ENCODE assay signal across 31 cellular contexts in the genomic region with DNA sequence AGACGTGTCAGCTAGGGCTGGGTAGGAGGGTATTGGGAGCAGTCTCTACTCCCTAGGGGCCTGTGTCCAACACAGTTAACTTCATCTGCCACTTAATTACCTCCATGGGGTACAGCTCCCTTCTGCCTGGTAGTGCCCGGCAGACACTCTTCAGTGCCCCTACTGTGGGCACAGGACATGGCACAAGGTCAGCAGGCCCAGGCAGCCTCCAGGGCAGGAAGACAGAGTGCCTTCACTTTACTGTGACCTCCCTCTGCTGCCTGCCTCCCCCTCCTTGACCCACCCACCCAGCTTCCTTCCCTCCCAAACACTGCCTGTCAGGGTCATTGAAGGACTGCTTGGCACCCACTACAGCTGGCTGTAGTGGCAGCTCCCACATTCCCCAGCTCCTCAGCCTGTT. TPM values are rescaled to one million over a fixed set of nuclear protein-coding genes. Genes with fewer than 3 reads are reported as not detected.
"Had no signal": no experiment of that assay in that cellular context is flagged by ENCODE, and none has a peak within 500 bp of the region (broad histone marks: within the 10 kb centered on the region; RNA-seq: fewer than 3 reads in every experiment).

No MANE protein-coding gene starts in this region.

- ATAC-seq: natural killer cell; psoas muscle; right cardiac atrium; right lobe of liver; stimulated activated memory B cell treated with anti-CD40 and anti-IgM and Interleukin-4, amounts not matched to agents 10 μg/mL and 1 μg/mL and 100 μg/mL, for 72 hours; stimulated activated naive CD8-positive, alpha-beta T cell treated with anti-CD3 and anti-CD28 coated beads, Interleukin-15, amount 100 ng/mL, for 72 hours; stimulated activated naive CD8-positive, alpha-beta T cell treated with anti-CD3 and anti-CD28 coated beads, Interleukin-15, Interleukin-2, amounts not matched to agents 100 U/mL and 50 U/mL, for 24 hours had no signal

- H3K27ac Mint-ChIP-seq: naive B cell; nephron; neural progenitor cell; progenitor cell of endocrine pancreas; stimulated activated memory B cell treated with anti-CD40 and anti-IgM and Interleukin-4, amounts not matched to agents 10 μg/mL and 1 μg/mL and 100 μg/mL, for 72 hours had no signal

- H3K27me3 Mint-ChIP-seq: naive B cell; progenitor cell of endocrine pancreas; stimulated activated memory B cell treated with anti-CD40 and anti-IgM and Interleukin-4, amounts not matched to agents 10 μg/mL and 1 μg/mL and 100 μg/mL, for 72 hours; stimulated activated naive CD8-positive, alpha-beta T cell treated with anti-CD3 and anti-CD28 coated beads, Interleukin-15, amount 100 ng/mL, for 72 hours had no signal

- H3K9me3 Mint-ChIP-seq: naive B cell; natural killer cell; nephron; neural progenitor cell; stimulated activated memory B cell treated with anti-CD40 and anti-IgM and Interleukin-4, amounts not matched to agents 10 μg/mL and 1 μg/mL and 100 μg/mL, for 72 hours; stimulated activated naive CD8-positive, alpha-beta T cell treated with anti-CD3 and anti-CD28 coated beads, Interleukin-15, amount 100 ng/mL, for 72 hours had no signal

- H3K9me3 ChIP-seq: neutrophil, ovary, psoas muscle, right lobe of liver, sigmoid colon, suprapubic skin, testis, tibial nerve, upper lobe of left lung, vagina had no signal

- H2AFZ ChIP-seq: neural progenitor cell, parathyroid adenoma had no signal

- H3K4me3 ChIP-seq: neural progenitor cell, ovary, psoas muscle, right lobe of liver, sigmoid colon, suprapubic skin, testis, tibial nerve, upper lobe of left lung, vagina had no signal

- H3K4me1 Mint-ChIP-seq: nephron; stimulated activated memory B cell treated with anti-CD40 and anti-IgM and Interleukin-4, amounts not matched to agents 10 μg/mL and 1 μg/mL and 100 μg/mL, for 72 hours had no signal

- DNase-seq: naive B cell; natural killer cell; nucleus accumbens; ovary; posterior cingulate gyrus; psoas muscle; right cardiac atrium; right lobe of liver; sigmoid colon; small intestine; stimulated activated CD4-positive, alpha-beta T cell treated with anti-CD3 and anti-CD28 coated beads, Interleukin-1b, Interleukin-23, amount 100 ng/mL, for 48 hours; stimulated activated CD4-positive, alpha-beta T cell treated with anti-CD3 and anti-CD28 coated beads, Interleukin-4, amount 100 ng/mL, for 1 hour; stimulated activated CD4-positive, alpha-beta T cell treated with anti-CD3 and anti-CD28 coated beads, Interleukin-4, amount 100 ng/mL, for 4 hours; stimulated activated CD8-positive, alpha-beta memory T cell treated with anti-CD3 and anti-CD28 coated beads, Interleukin-4, amount 100 ng/mL, for 48 hours; stimulated activated naive CD4-positive, alpha-beta T cell; stimulated activated naive CD8-positive, alpha-beta T cell treated with anti-CD3 and anti-CD28 coated beads, Interleukin-15, amount 100 ng/mL, for 72 hours; stimulated activated naive CD8-positive, alpha-beta T cell treated with anti-CD3 and anti-CD28 coated beads, Interleukin-15, Interleukin-2, amounts not matched to agents 100 U/mL and 50 U/mL, for 24 hours; substantia nigra; testis; trophoblast cell; upper lobe of left lung had no signal

- H3K36me3 ChIP-seq: neural progenitor cell, ovary had no signal

- H3K4me1 ChIP-seq: parathyroid adenoma, psoas muscle, right lobe of liver, sigmoid colon, suprapubic skin, tibial nerve, upper lobe of left lung, vagina had no signal

- H3K4me2 ChIP-seq: neural progenitor cell had no signal

- H3K27ac ChIP-seq: neural progenitor cell, neutrophil, ovary, parathyroid adenoma, psoas muscle, right lobe of liver, sigmoid colon, suprapubic skin, testis, tibial nerve, upper lobe of left lung, vagina had no signal

- H3K79me2 ChIP-seq: parathyroid adenoma had no signal

- H3K36me3 Mint-ChIP-seq: natural killer cell had no signal

- H3K27me3 ChIP-seq: neutrophil, ovary, right lobe of liver, sigmoid colon, suprapubic skin, testis, tibial nerve, upper lobe of left lung, vagina had no signal

- H3K4me3 Mint-ChIP-seq: natural killer cell; nephron; neural progenitor cell; stimulated activated memory B cell treated with anti-CD40 and anti-IgM and Interleukin-4, amounts not matched to agents 10 μg/mL and 1 μg/mL and 100 μg/mL, for 72 hours; stimulated activated naive CD8-positive, alpha-beta T cell treated with anti-CD3 and anti-CD28 coated beads, Interleukin-15, amount 100 ng/mL, for 72 hours had no signal

RNA-seq across cellular contexts. Expression of a gene that starts 6.5 kb away (rescaled TPM):
- total RNA-seq: skeletal muscle tissue, vagina had no signal
